ENCODE assay signal across 12 cellular contexts in genomic region chr17:77442976-77443742, GRCh38.
DNase-seq lines count a peak whose midpoint lies in the region; ATAC-seq and TF ChIP-seq lines count a peak whose summit lies in the region.
"Had no signal": no experiment of that assay in that cellular context is flagged by ENCODE, and none has a peak within 500 bp of the region (broad histone marks: within the 10 kb centered on the region; RNA-seq: fewer than 3 reads in every experiment).

No MANE protein-coding gene starts in this region.

- H3K36me3 Mint-ChIP-seq in CD14-positive monocyte (peaks cover 14 to 35% of the 10 kb centered on the region in 2 donors), nephron progenitor cell (ENCODE audit: low read depth) (peaks cover 15% of the 10 kb centered on the region)
- peaks cover 2% of the 10 kb centered on the region for H3K36me3 Mint-ChIP-seq in activated naive CD8-positive, alpha-beta T cell treated with anti-CD3 and anti-CD28 coated beads, Interleukin-2, amount 50 U/mL, for 24 hours (ENCODE audit: low read depth)

- in situ Hi-C loops in brain microvascular endothelial cell (cut with HindIII; ENCODE audit: low pct_ligation_motif_present, low sequenced_read_pairs), result no loop called here

- H3K79me2 ChIP-seq in Karpas-422 (ENCODE audit: low read length), result no peaks in the 10 kb centered on the region

- H3K9me3 ChIP-seq in Karpas-422 (ENCODE audit: low read length), result no peaks in the 10 kb centered on the region

- no peak overlapping the region for H3K4me2 ChIP-seq in Karpas-422 (ENCODE audit: low read depth, low read length, poor library complexity, severe bottlenecking)

- H3K27me3 ChIP-seq in Karpas-422 (ENCODE audit: low read length) (no peaks in the 10 kb centered on the region), brain microvascular endothelial cell (replicated peaks) (no peaks in the 10 kb centered on the region)

- no peak overlapping the region for H3K4me3 ChIP-seq in Karpas-422 (ENCODE audit: low read length)
- H3K4me3 ChIP-seq in brain microvascular endothelial cell (ENCODE audit: low read depth, low read length), result no peak overlapping the region
- H3K4me3 ChIP-seq: lung had no signal

- H3K4me3 Mint-ChIP-seq in CD14-positive monocyte (peak overlapping the region in 1 of 2 donors; percentile 39), nephron progenitor cell (no peak overlapping the region)
- H3K4me3 Mint-ChIP-seq in activated naive CD8-positive, alpha-beta T cell treated with anti-CD3 and anti-CD28 coated beads, Interleukin-2, amount 50 U/mL, for 24 hours, result peak overlapping the region; percentile 7

- peak overlapping the region in 6 of 7 donors; percentile 45 to 95 (median 70) for H3K27ac Mint-ChIP-seq in CD14-positive monocyte
- H3K27ac Mint-ChIP-seq in activated naive CD8-positive, alpha-beta T cell treated with anti-CD3 and anti-CD28 coated beads, Interleukin-2, amount 50 U/mL, for 24 hours, result peak overlapping the region; percentile 98
- H3K27ac Mint-ChIP-seq in nephron progenitor cell, result peak overlapping the region; percentile 62

- H3K27me3 Mint-ChIP-seq in CD14-positive monocyte (ENCODE audit: low read depth in 3 of 3), result peaks cover 0 to 2% (median 2%) of the 10 kb centered on the region in 3 donors
- H3K27me3 Mint-ChIP-seq in activated naive CD8-positive, alpha-beta T cell treated with anti-CD3 and anti-CD28 coated beads, Interleukin-2, amount 50 U/mL, for 24 hours, result no peaks in the 10 kb centered on the region
- H3K27me3 Mint-ChIP-seq in nephron progenitor cell (ENCODE audit: low read depth, poor library complexity), result peaks cover 4% of the 10 kb centered on the region

- H2AFZ ChIP-seq in Karpas-422 (ENCODE audit: low read length), result no peak overlapping the region

- DNase-seq in CD14-positive monocyte (ENCODE audit: low spot score) (no peak), Karpas-422 (peak; percentile 54), nephron progenitor cell (no peak), NCI-H187 treated with DMSO at 0.1 percent for 48 hours (lab: John Stamatoyannopoulos, UW) (no peak), brain microvascular endothelial cell (no peak), middle frontal gyrus (ENCODE audit: extremely low spot score, low spot score) (no peak)
- no peak for DNase-seq in activated naive CD8-positive, alpha-beta T cell treated with anti-CD3 and anti-CD28 coated beads, Interleukin-2, amount 50 U/mL, for 24 hours
- DNase-seq: cerebellar nuclear complex, foreskin melanocyte had no signal

- ATAC-seq in activated naive CD8-positive, alpha-beta T cell treated with anti-CD3 and anti-CD28 coated beads, Interleukin-2, amount 50 U/mL, for 24 hours, result no peak
- ATAC-seq in GM18868 (IDR thresholded peaks at IDR 0.05; ENCODE audit: unreplicated experiment), result no peak

- H3K9ac ChIP-seq in Karpas-422 (ENCODE audit: low read length), result peak overlapping the region; percentile 43

- H3K36me3 ChIP-seq in Karpas-422 (ENCODE audit: insufficient read depth, low read length) (no peaks in the 10 kb centered on the region), brain microvascular endothelial cell (replicated peaks) (peaks cover 5% of the 10 kb centered on the region)

- H3K4me1 Mint-ChIP-seq in CD14-positive monocyte (peaks cover 99% of the 10 kb centered on the region), nephron progenitor cell (peaks cover 100% of the 10 kb centered on the region)
- H3K4me1 Mint-ChIP-seq in activated naive CD8-positive, alpha-beta T cell treated with anti-CD3 and anti-CD28 coated beads, Interleukin-2, amount 50 U/mL, for 24 hours, result peaks cover 97% of the 10 kb centered on the region

- peaks cover 0 to 4% (median 3%) of the 10 kb centered on the region in 7 donors for H3K9me3 Mint-ChIP-seq in CD14-positive monocyte
- no peaks in the 10 kb centered on the region for H3K9me3 Mint-ChIP-seq in activated naive CD8-positive, alpha-beta T cell treated with anti-CD3 and anti-CD28 coated beads, Interleukin-2, amount 50 U/mL, for 24 hours
- H3K9me3 Mint-ChIP-seq in nephron progenitor cell, result no peaks in the 10 kb centered on the region

- H3K27ac ChIP-seq in Karpas-422 (ENCODE audit: low read length) (peak overlapping the region; percentile 100), brain microvascular endothelial cell (no peak overlapping the region)
- H3K27ac ChIP-seq: C4-2B had no signal

- H3K9me2 ChIP-seq in Karpas-422 (replicated peaks; ENCODE audit: insufficient read depth, low read length), result no peaks in the 10 kb centered on the region

- intact Hi-C loops in CD14-positive monocyte (cut with micrococcal nuclease), result loop anchor here in 1 of 2 donors (5.0 kb wide), 1 partner anchor 36 kb away; no protein-coding TSS in a partner anchor

- no peaks in the 10 kb centered on the region for H4K20me1 ChIP-seq in Karpas-422 (ENCODE audit: insufficient read depth, low read depth, low read length)

- TF ChIP-seq CTCF in CD14-positive monocyte (IDR thresholded peaks at IDR 0.05), result no peak
- no peak for TF ChIP-seq CTCF in nephron progenitor cell (IDR thresholded peaks at IDR 0.05)
- no peak for TF ChIP-seq CTCF in brain microvascular endothelial cell (IDR thresholded peaks at IDR 0.05; ENCODE audit: low read depth, low read length, missing control alignments)

- H3K4me1 ChIP-seq in Karpas-422 (ENCODE audit: low read length), result peaks cover 90% of the 10 kb centered on the region
